Comparison of ENCODE assay signal across 8 cellular contexts in the genomic region with DNA sequence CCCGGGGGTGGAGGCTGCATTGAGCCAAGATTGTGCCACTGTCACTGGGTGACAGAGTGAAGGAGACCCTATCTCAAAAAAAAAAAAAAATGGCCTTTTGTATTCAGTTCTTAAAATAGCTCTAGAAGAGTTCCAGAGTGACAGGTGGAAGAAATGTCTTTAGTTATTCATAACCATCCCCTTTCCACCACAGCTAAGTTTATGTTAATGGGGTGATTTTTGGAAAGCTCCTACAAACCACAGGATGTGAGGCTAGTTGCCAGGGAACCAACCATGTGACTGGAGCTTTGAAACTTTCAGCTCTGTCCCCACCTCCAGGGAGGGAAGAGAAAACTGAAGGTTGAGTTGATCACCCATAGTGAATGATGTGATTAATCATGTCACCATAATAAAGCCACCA. TPM values are rescaled to one million over a fixed set of nuclear protein-coding genes. Genes with fewer than 3 reads are reported as not detected.
DNase-seq lines count a peak whose midpoint lies in the region; ATAC-seq and TF ChIP-seq lines count a peak whose summit lies in the region.

No MANE protein-coding gene starts in this region.

- H3K4me3 ChIP-seq in SJCRH30 (no peak overlapping the region), astrocyte of the cerebellum (ENCODE audit: low read depth, low read length) (no peak overlapping the region), smooth muscle cell (no peak overlapping the region)

- H3F3A ChIP-seq in smooth muscle cell (ENCODE audit: low read depth): no peaks in the 10 kb centered on the region

- no peak for ATAC-seq in HG03521 (IDR thresholded peaks at IDR 0.05; ENCODE audit: unreplicated experiment)

- H3K4me2 ChIP-seq in smooth muscle cell: no peak overlapping the region

- H3K27me3 ChIP-seq in SJCRH30 (no peaks in the 10 kb centered on the region), smooth muscle cell (ENCODE audit: low read depth) (no peaks in the 10 kb centered on the region)

- no peak overlapping the region for H3K27ac ChIP-seq in SJCRH30
- no peak overlapping the region for H3K27ac ChIP-seq in smooth muscle cell (ENCODE audit: low read depth)

- H3K79me2 ChIP-seq in smooth muscle cell (ENCODE audit: low read depth): peaks cover 1% of the 10 kb centered on the region

- H4K20me1 ChIP-seq in smooth muscle cell (ENCODE audit: low read depth): no peaks in the 10 kb centered on the region

- peaks cover 12% of the 10 kb centered on the region for H3K36me3 ChIP-seq in SJCRH30
- no peaks in the 10 kb centered on the region for H3K36me3 ChIP-seq in smooth muscle cell (ENCODE audit: low read depth)

- DNase-seq in activated CD8-positive, alpha-beta memory T cell treated with anti-CD3 and anti-CD28 coated beads, Interleukin-2, amount 50 U/mL, for 4 hours: peak; percentile 26
- no peak for DNase-seq in activated CD8-positive, alpha-beta memory T cell treated with anti-CD3 and anti-CD28 coated beads, Interleukin-2, amount 50 U/mL, for 48 hours
- DNase-seq in SJCRH30 (peak; percentile 24 to 46), astrocyte of the cerebellum (ENCODE audit: low read depth) (peak; percentile 73), superior temporal gyrus (ENCODE audit: extremely low spot score) (peak; percentile 2), cortex of kidney (lab: John Stamatoyannopoulos, UW) (no peak), smooth muscle cell (lab: John Stamatoyannopoulos, UW; ENCODE audit: unreplicated experiment) (no peak)

- WGBS in smooth muscle cell (ENCODE audit: low lambda C conversion rate): 100% methylated on average over 1 of the region's 1 CpG

- no peak overlapping the region for H3K9ac ChIP-seq in smooth muscle cell (ENCODE audit: low read depth)

- no peak overlapping the region for H2AFZ ChIP-seq in smooth muscle cell (ENCODE audit: low read depth)

- no peak for TF ChIP-seq CTCF in astrocyte of the cerebellum (IDR thresholded peaks at IDR 0.05; ENCODE audit: low read depth, low read length, missing control alignments)
- no peak for TF ChIP-seq CTCF in smooth muscle cell (IDR thresholded peaks at IDR 0.05; ENCODE audit: borderline replicate concordance, insufficient read depth, poor library complexity, severe bottlenecking)

- H3K9me3 ChIP-seq in SJCRH30 (replicated peaks): no peaks in the 10 kb centered on the region
- H3K9me3 ChIP-seq in smooth muscle cell (replicated peaks; ENCODE audit: low read depth): no peaks in the 10 kb centered on the region

- no peaks in the 10 kb centered on the region; the same call in 1 of the 2 replicates for H3K4me1 ChIP-seq in SJCRH30
- H3K4me1 ChIP-seq in smooth muscle cell (ENCODE audit: low read depth): no peaks in the 10 kb centered on the region

- in situ Hi-C loops in astrocyte of the cerebellum (cut with HindIII; ENCODE audit: low sequenced_read_pairs): no loop called here

RNA-seq across cellular contexts. Expression of gene ZNF490, which starts 6.9 kb away (rescaled TPM):
- 8.0 and 9.3 TPM in 2 replicates for total RNA-seq in SJCRH30 (2014; rRNA removed; shearing (Covaris generic))
- total RNA-seq in smooth muscle cell: 3.8 and 7.1 TPM in 2 replicates
- polyA plus RNA-seq in smooth muscle cell: 1.1 and 1.4 TPM in 2 replicates

RNA-seq across cellular contexts. Expression of gene ZNF791, which starts 7.0 kb away (rescaled TPM):
- total RNA-seq in SJCRH30 (2014; rRNA removed; shearing (Covaris generic)): 25.0 and 25.7 TPM in 2 replicates
- 17.4 and 25.9 TPM in 2 replicates for total RNA-seq in smooth muscle cell
- polyA plus RNA-seq in smooth muscle cell: 15.3 and 20.6 TPM in 2 replicates

RNA-seq across cellular contexts. Expression of gene ZNF564, which starts 52.4 kb away (rescaled TPM):
- total RNA-seq in SJCRH30 (2014; rRNA removed; shearing (Covaris generic)): 9.3 and 10.8 TPM in 2 replicates
- 6.5 and 6.9 TPM in 2 replicates for total RNA-seq in smooth muscle cell
- polyA plus RNA-seq in smooth muscle cell: 2.8 and 3.6 TPM in 2 replicates

Comparison
In these comparisons a context has a peak if more than half of its experiments do, and no peak if none do; other contexts are left out.
1. DNase-seq: peak in activated CD8-positive, alpha-beta memory T cell treated with anti-CD3 and anti-CD28 coated beads, Interleukin-2, amount 50 U/mL, for 4 hours (single experiment), SJCRH30 (2 of 2), astrocyte of the cerebellum (single experiment) and superior temporal gyrus (single experiment); none in activated CD8-positive, alpha-beta memory T cell treated with anti-CD3 and anti-CD28 coated beads, Interleukin-2, amount 50 U/mL, for 48 hours (single experiment), cortex of kidney (single experiment) and smooth muscle cell (single experiment).